ENCODE assay signal across 17 cellular contexts in genomic region chr12:77001181-77001758, GRCh38.
A peak's percentile ranks its signal among the peaks of the same experiment; 100 is the strongest.
DNase-seq lines count a peak whose midpoint lies in the region; ATAC-seq, FAIRE-seq and TF ChIP-seq lines count a peak whose summit lies in the region.
"Had no signal": no experiment of that assay in that cellular context is flagged by ENCODE, and none has a peak within 500 bp of the region (broad histone marks: within the 10 kb centered on the region; RNA-seq: fewer than 3 reads in every experiment).

No MANE protein-coding gene starts in this region.

- H3K4me1 ChIP-seq in K562 (replicated peaks in 1 of 2; ENCODE audit: control insufficient read depth in 2 of 2, insufficient read depth in 2 of 2, low read length in 2 of 2) (no peaks in the 10 kb centered on the region; a peak in 1 of 5 replicates), esophagus squamous epithelium (no peaks in the 10 kb centered on the region)
- H3K4me1 ChIP-seq: A549, Peyer's patch had no signal

- 0 out of 4 replicates have a peak, but pooled peaks of 1 of the 2 experiments have one; percentile 9 for TF ChIP-seq RAD21 in K562 (CRISPR knock-in tag; conservative IDR thresholded peaks at IDR 0.05 in 1 of 2, IDR thresholded peaks at IDR 0.05 in 1 of 2)

- no peaks in the 10 kb centered on the region for H3K9me3 ChIP-seq in K562 (replicated peaks; ENCODE audit: control insufficient read depth, insufficient read depth, low read depth, low read length)
- no peaks in the 10 kb centered on the region for H3K9me3 ChIP-seq in esophagus squamous epithelium
- H3K9me3 ChIP-seq: A549, Peyer's patch had no signal

- H3K9ac ChIP-seq in K562 (ENCODE audit: insufficient read depth in 1 of 2, low read depth in 2 of 2, low read length in 2 of 2): peak overlapping the region in 1 of 2 experiments; percentile 70; a peak in 1 of 4 replicates

- H3K27me3 ChIP-seq in K562 (ENCODE audit: control insufficient read depth in 2 of 2, insufficient read depth in 2 of 2, low read length in 2 of 2): peaks cover 0 to 9% of the 10 kb centered on the region in 2 experiments; a peak in 2 of 5 replicates
- no peaks in the 10 kb centered on the region for H3K27me3 ChIP-seq in esophagus squamous epithelium
- H3K27me3 ChIP-seq: Peyer's patch had no signal

- DNase-seq in DMS114 treated with DMSO at 0.1 percent for 48 hours (lab: John Stamatoyannopoulos, UW; ENCODE audit: unreplicated experiment) (peak; percentile 59), NCI-H1092 treated with DMSO at 0.1 percent for 48 hours (lab: John Stamatoyannopoulos, UW) (peak; percentile 57), NCI-H2227 treated with DMSO at 0.1 percent for 48 hours (lab: John Stamatoyannopoulos, UW) (peak; percentile 77), K562 (ENCODE audit: extremely low read depth in 1 of 4, low spot score in 3 of 4) (no peak), activated gamma-delta T cell treated with Interleukin-2 at 50 U/mL for 16 hours (no peak), esophagus squamous epithelium (lab: John Stamatoyannopoulos, UW) (no peak), T1000 (lab: John Stamatoyannopoulos, UW) (no peak)
- no peak for DNase-seq in activated CD4-positive, alpha-beta T cell treated with anti-CD3 and anti-CD28 coated beads for 48 hours
- DNase-seq: Calu3, GF-D8, Kasumi-1, NCI-H1436, NCI-H526 treated with DMSO at 0.1 percent for 48 hours, Peyer's patch, SIG-M5 had no signal

- WGBS in K562 (ENCODE audit: insufficient coverage, low coverage, missing lambda C conversion rate): 1% methylated on average over 21 of the region's 21 CpGs
- WGBS in esophagus squamous epithelium, 2 donors: 88 to 90% methylated on average over 16 to 18 of the region's 21 CpGs

- intact Hi-C loops in K562 (cut with micrococcal nuclease) (no loop called here), esophagus squamous epithelium (cut with DNase I) (no loop called here)

- no peak for TF ChIP-seq EP300 in K562 (IDR thresholded peaks at IDR 0.05; ENCODE audit: low read length)

- H3K27ac ChIP-seq in K562 (ENCODE audit: extremely low read depth, low read depth, low read length) (no peak overlapping the region), esophagus squamous epithelium (no peak overlapping the region)
- H3K27ac ChIP-seq: A549, Peyer's patch had no signal

- CTCF ChIA-PET in K562 (lab: Yijun Ruan, JAX; ENCODE audit: low intra/inter-chr PET ratio): no interaction called here

- no peak for TF ChIP-seq CTCF in K562 (IDR thresholded peaks at IDR 0.05 in 2 of 3, conservative IDR thresholded peaks at IDR 0.05 in 1 of 3; ENCODE audit: insufficient read depth in 2 of 3, low read depth in 1 of 3, low read length in 3 of 3)
- no peak for TF ChIP-seq CTCF in esophagus squamous epithelium (IDR thresholded peaks at IDR 0.05)

- POLR2A ChIA-PET in K562 (lab: Yijun Ruan, JAX): no interaction called here

- TF ChIP-seq POLR2A in K562 (conservative IDR thresholded peaks at IDR 0.05) (no peak), esophagus squamous epithelium (IDR thresholded peaks at IDR 0.05) (no peak)

- no peaks in the 10 kb centered on the region for H3K9me1 ChIP-seq in K562 (ENCODE audit: control insufficient read depth, insufficient read depth, low read length)

- no peaks in the 10 kb centered on the region for H4K20me1 ChIP-seq in K562 (replicated peaks; ENCODE audit: control insufficient read depth, insufficient read depth, low read length)

- in situ Hi-C loops in K562 (cut with MboI): loop anchor here (10.0 kb wide), 1 partner anchor 376 kb away; no protein-coding TSS in a partner anchor

- peak; percentile 71 for ATAC-seq in K562
- ATAC-seq: HepG2 had no signal

- H3K4me2 ChIP-seq in K562 (ENCODE audit: insufficient read depth, low read length): peak overlapping the region; percentile 53
- H3K4me2 ChIP-seq: A549 had no signal

- H3K36me3 ChIP-seq in K562 (ENCODE audit: control insufficient read depth, insufficient read depth, low read length) (no peaks in the 10 kb centered on the region), esophagus squamous epithelium (no peaks in the 10 kb centered on the region)
- H3K36me3 ChIP-seq: Peyer's patch had no signal

- peak overlapping the region; percentile 59; the same call in 1 of the 2 replicates for H2AFZ ChIP-seq in K562 (ENCODE audit: low read depth, low read length)

- H3K79me2 ChIP-seq in K562 (ENCODE audit: control insufficient read depth, insufficient read depth, low read length): no peaks in the 10 kb centered on the region

- no peak for FAIRE-seq in K562 (lab: Jason Lieb, UNC)
- FAIRE-seq: A549, HepG2 had no signal

- H3K4me3 ChIP-seq in K562 (0 out of 2 replicates have a peak overlapping the region, but pooled peaks have one; percentile 19), esophagus squamous epithelium (no peak overlapping the region)
- H3K4me3 ChIP-seq: A549, Peyer's patch had no signal

- no TSS peak for BruUV-seq in K562 (replicated peaks; lab: Mats Ljungman, UMichigan)

TF ChIP-seq in K562, 482 proteins besides CTCF, POLR2A, EP300 and RAD21:
- TF ChIP-seq TSC22D4 (tag; IDR thresholded peaks at IDR 0.05): no peak
- TF ChIP-seq RHOXF2B (CRISPR knock-in tag; conservative IDR thresholded peaks at IDR 0.05): no peak
- no peak for TF ChIP-seq ZNF184 (CRISPR knock-in tag; IDR thresholded peaks at IDR 0.05)
- TF ChIP-seq CC2D1A (IDR thresholded peaks at IDR 0.05): no peak
- TF ChIP-seq ZHX1 (conservative IDR thresholded peaks at IDR 0.05; ENCODE audit: low read length): no peak
- no peak for TF ChIP-seq MCM2 (IDR thresholded peaks at IDR 0.05; ENCODE audit: low read depth)
- no peak for TF ChIP-seq NR2F6 (CRISPR knock-in tag; IDR thresholded peaks at IDR 0.05)
- no peak for TF ChIP-seq ZBTB49 (CRISPR knock-in tag; IDR thresholded peaks at IDR 0.05; ENCODE audit: borderline replicate concordance)
- TF ChIP-seq TCF3 (CRISPR knock-in tag; IDR thresholded peaks at IDR 0.05): no peak
- TF ChIP-seq ESRRA (IDR thresholded peaks at IDR 0.05; ENCODE audit: borderline replicate concordance, low read depth): no peak
- TF ChIP-seq HNRNPUL1 (IDR thresholded peaks at IDR 0.05; ENCODE audit: low read length): no peak
- no peak for TF ChIP-seq DACH1 (IDR thresholded peaks at IDR 0.05; ENCODE audit: partially characterized antibody)

Comparison
In these comparisons a context has a peak if more than half of its experiments do, and no peak if none do; other contexts are left out.
1. DNase-seq: peak in DMS114 treated with DMSO at 0.1 percent for 48 hours (single experiment), NCI-H1092 treated with DMSO at 0.1 percent for 48 hours (single experiment) and NCI-H2227 treated with DMSO at 0.1 percent for 48 hours (single experiment); none in K562 (0 of 4), activated gamma-delta T cell treated with Interleukin-2 at 50 U/mL for 16 hours (single experiment), activated CD4-positive, alpha-beta T cell treated with anti-CD3 and anti-CD28 coated beads for 48 hours (single experiment), esophagus squamous epithelium (single experiment) and T1000 (single experiment).